Comparison of ENCODE assay signal across 8 cellular contexts in the genomic region with DNA sequence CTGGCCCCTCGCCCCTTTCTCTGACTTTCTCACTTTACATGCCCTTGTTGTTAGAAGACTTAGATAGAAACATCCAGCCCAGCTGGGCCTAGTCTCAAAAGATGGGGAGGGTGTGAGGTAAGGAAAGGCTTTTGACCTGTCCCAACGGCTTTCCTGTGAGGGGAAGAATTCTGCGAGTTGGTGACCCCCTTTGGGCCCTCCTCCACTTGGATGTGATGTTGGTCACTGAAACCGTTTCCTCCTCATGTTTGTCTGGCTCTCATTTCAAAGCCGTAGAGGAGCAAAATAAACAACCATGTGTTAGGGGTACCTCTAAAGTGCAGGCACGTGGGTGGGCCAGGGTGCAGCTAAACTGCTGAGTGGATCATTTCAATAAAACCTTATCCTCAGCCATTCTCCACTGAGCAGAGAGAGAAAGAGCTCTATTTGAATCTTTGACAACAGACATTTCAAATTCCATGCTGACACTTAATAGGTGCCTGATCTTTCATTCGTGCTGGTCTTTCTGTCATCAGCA.
DNase-seq lines count a peak whose midpoint lies in the region; ATAC-seq, FAIRE-seq and TF ChIP-seq lines count a peak whose summit lies in the region.

No MANE protein-coding gene starts in this region.

- FAIRE-seq in pancreas (lab: Jason Lieb, UNC): no peak

- intact Hi-C loops in pancreas (cut with DNase I): no loop called here

- H3K4me3 ChIP-seq in SK-N-MC (peak overlapping the region; percentile 81), pancreas (peak overlapping the region; percentile 3 to 50 (median 28))

- DNase-seq in DMS79 treated with DMSO at 0.1 percent for 48 hours (lab: John Stamatoyannopoulos, UW) (peak; percentile 44), SK-N-MC (ENCODE audit: low read depth, low spot score) (no peak), epithelial cell of prostate (ENCODE audit: low read depth, low spot score) (no peak), pancreas (peak in 2 of 6 donors; percentile 36 to 38), hippocampal formation (lab: John Stamatoyannopoulos, UW) (no peak), NCI-H2196 treated with DMSO at 0.1 percent for 48 hours (lab: John Stamatoyannopoulos, UW; ENCODE audit: unreplicated experiment) (no peak), cerebellar cortex (ENCODE audit: low spot score) (no peak)

- peak overlapping the region; percentile 80 for H3K9ac ChIP-seq in SK-N-MC (ENCODE audit: insufficient read length)

- H3K27me3 ChIP-seq in pancreas: no peaks in the 10 kb centered on the region

- H3K9me3 ChIP-seq in SK-N-MC (ENCODE audit: low read depth, low read length): no peaks in the 10 kb centered on the region
- H3K9me3 ChIP-seq in pancreas: no peaks in the 10 kb centered on the region

- H3K36me3 ChIP-seq in SK-N-MC (ENCODE audit: insufficient read depth, low read length) (no peaks in the 10 kb centered on the region), pancreas (no peaks in the 10 kb centered on the region)

- TF ChIP-seq CTCF in pancreas (IDR thresholded peaks at IDR 0.05): no peak

- H3K27ac ChIP-seq in SK-N-MC (peak overlapping the region; percentile 84), epithelial cell of prostate (peak overlapping the region; percentile 58), pancreas (peak overlapping the region; percentile 71 to 87 (median 77))

- peaks cover 0 to 10% (median 3%) of the 10 kb centered on the region in 3 donors for H3K4me1 ChIP-seq in pancreas

- 47 to 49% methylated on average over 7 of the region's 7 CpGs for WGBS in pancreas, 2 donors

- ATAC-seq in pancreas (no peak), HG03139 (IDR thresholded peaks at IDR 0.05; ENCODE audit: unreplicated experiment) (no peak)
